ENCODE assay signal across 1 cellular context in genomic region chr4:67371563-67371962, GRCh38.
TF ChIP-seq lines count a peak whose summit lies in the region.

No MANE protein-coding gene starts in this region.

TF ChIP-seq in SK-N-SH, 30 proteins besides CTCF, POLR2A, EP300 and RAD21 (continued from another document):
- TF ChIP-seq FOXM1 (IDR thresholded peaks at IDR 0.05; ENCODE audit: low read depth) (no peak), SIN3A (IDR thresholded peaks at IDR 0.05; ENCODE audit: borderline replicate concordance, low read depth, low read length) (no peak)
